1 cellular context compared by ENCODE assay signal in the genomic region with DNA sequence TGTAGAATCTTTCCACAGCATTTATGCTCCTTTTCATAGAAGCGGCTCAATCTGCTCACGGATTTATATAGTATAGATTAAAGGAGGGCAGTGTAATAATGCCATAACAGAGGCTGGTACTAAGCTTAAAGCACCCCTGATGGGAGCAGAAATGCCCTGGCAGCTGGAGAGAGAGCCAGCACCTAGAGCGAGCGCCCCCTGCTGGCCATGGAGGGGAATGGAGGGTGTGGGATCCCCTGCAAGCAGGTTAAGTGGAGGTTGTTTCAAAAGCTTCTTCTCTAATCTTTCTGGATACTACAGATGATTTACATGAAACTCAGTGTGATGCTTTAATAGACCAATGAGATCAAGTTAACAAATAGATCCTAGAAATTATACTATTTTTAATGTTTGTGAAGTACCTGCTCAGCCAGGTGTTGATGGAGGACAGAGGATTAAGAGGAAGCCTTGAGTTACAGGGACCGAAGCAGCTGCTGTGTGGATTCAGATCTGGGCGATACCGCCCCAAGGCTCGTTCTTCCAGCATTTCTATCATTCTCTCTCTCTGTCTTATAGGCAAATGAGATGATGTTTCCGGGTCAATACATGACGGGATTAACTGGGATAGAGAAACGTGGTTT.
TF ChIP-seq lines count a peak whose summit lies in the region.

No MANE protein-coding gene starts in this region.

TF ChIP-seq in HepG2, 621 proteins besides CTCF, POLR2A, EP300 and RAD21 (continued from another document):
- TF ChIP-seq ZNF382 (CRISPR knock-in tag; IDR thresholded peaks at IDR 0.05; ENCODE audit: borderline replicate concordance), result no peak
- TF ChIP-seq BHLHE40 (IDR thresholded peaks at IDR 0.05; ENCODE audit: low read length), result no peak
